ENCODE assay signal across 8 cellular contexts in genomic region chr19:45428385-45429231, GRCh38. TPM values are rescaled to one million over a fixed set of nuclear protein-coding genes. Genes with fewer than 3 reads are reported as not detected.
DNase-seq lines count a peak whose midpoint lies in the region; ATAC-seq and TF ChIP-seq lines count a peak whose summit lies in the region.

No MANE protein-coding gene starts in this region.

- peak overlapping the region in 2 of 4 donors; percentile 3 to 44 for H3K27ac ChIP-seq in body of pancreas

- peak overlapping the region; percentile 22 to 61 for H3K4me3 ChIP-seq in body of pancreas

- ATAC-seq in body of pancreas (peak; percentile 2), HG02571 (IDR thresholded peaks at IDR 0.05; ENCODE audit: unreplicated experiment) (no peak), HG03432 (IDR thresholded peaks at IDR 0.05; ENCODE audit: unreplicated experiment) (no peak), HG02852 (IDR thresholded peaks at IDR 0.05; ENCODE audit: unreplicated experiment) (no peak)
- no peak for ATAC-seq in stimulated activated naive CD8-positive, alpha-beta T cell treated with anti-CD3 and anti-CD28 coated beads, Interleukin-15, Interleukin-2, amounts not matched to agents 100 U/mL and 50 U/mL, for 24 hours

- TF ChIP-seq CTCF in body of pancreas (IDR thresholded peaks at IDR 0.05), result peak in 5 of 7 experiments; percentile 16 to 37 (median 26)

- peaks cover 28% of the 10 kb centered on the region for H3K4me1 ChIP-seq in body of pancreas

- H3K27me3 ChIP-seq in body of pancreas, result no peaks in the 10 kb centered on the region

- intact Hi-C loops in body of pancreas (cut with DNase I), result no loop called here

- in situ Hi-C loops in KBM-7 (cut with MboI; ENCODE audit: low pct_unique_long_range_greater_than_20kb, low sequenced_read_pairs), result no loop called here

- H3K36me3 ChIP-seq in body of pancreas (replicated peaks in 1 of 2; ENCODE audit: insufficient read depth in 1 of 2, low read depth in 2 of 2), result no peaks in the 10 kb centered on the region

- H3K9me3 ChIP-seq in body of pancreas, result no peaks in the 10 kb centered on the region

- no peak for TF ChIP-seq POLR2A in body of pancreas (IDR thresholded peaks at IDR 0.05)

- peak; percentile 61 for DNase-seq in D341Med (ENCODE audit: low spot score)
- peak; percentile 57 for DNase-seq in KBM-7
- DNase-seq in body of pancreas, result peak in 2 of 4 donors; percentile 35 to 42
- DNase-seq in iPS-NIHi11 (ENCODE audit: low spot score), result peak; percentile 87
- peak; percentile 51 for DNase-seq in stimulated activated naive CD8-positive, alpha-beta T cell treated with anti-CD3 and anti-CD28 coated beads, Interleukin-15, Interleukin-2, amounts not matched to agents 100 U/mL and 50 U/mL, for 24 hours

- 3% methylated on average over 20 to 69 of the region's 73 CpGs for WGBS in body of pancreas, 2 donors

RNA-seq across cellular contexts. Expression of gene ERCC1, which starts 4.9 kb away (rescaled TPM):
- total RNA-seq in body of pancreas, result 10 to 100 TPM; 91.3 to 97.9 TPM

RNA-seq across cellular contexts. Expression of gene POLR1G, which starts 22.2 kb away (rescaled TPM):
- 1 to 10 TPM; 1.8 to 2.0 TPM for total RNA-seq in body of pancreas

RNA-seq across cellular contexts. Expression of gene PPP1R13L, which starts 23.7 kb away (rescaled TPM):
- 10 to 100 TPM; 26.4 to 32.9 TPM for total RNA-seq in body of pancreas

RNA-seq across cellular contexts. Expression of gene FOSB, which starts 39.2 kb away (rescaled TPM):
- total RNA-seq in body of pancreas, result 10 to 100 TPM in 1 of 2 donors, 1 to 10 TPM in 1; 4.2 to 84.7 TPM

RNA-seq across cellular contexts. Expression of gene ERCC2, which starts 58.2 kb away (rescaled TPM):
- total RNA-seq in body of pancreas, result 10 to 100 TPM in 1 of 2 donors, 1 to 10 TPM in 1; 7.8 to 29.3 TPM
